Comparison of ENCODE assay signal across 18 cellular contexts in genomic region chr16:59527206-59527997, GRCh38.
DNase-seq lines count a peak whose midpoint lies in the region; ATAC-seq, FAIRE-seq and TF ChIP-seq lines count a peak whose summit lies in the region.
"Had no signal": no experiment of that assay in that cellular context is flagged by ENCODE, and none has a peak within 500 bp of the region (broad histone marks: within the 10 kb centered on the region; RNA-seq: fewer than 3 reads in every experiment).

No MANE protein-coding gene starts in this region.

- FAIRE-seq in A204.1 (lab: Jason Lieb, UNC): peak; percentile 90
- FAIRE-seq: D721Med had no signal

- no peaks in the 10 kb centered on the region for H3K9me3 ChIP-seq in right cardiac atrium (ENCODE audit: control insufficient read depth, low read length)
- H3K9me3 ChIP-seq in gastroesophageal sphincter: no peaks in the 10 kb centered on the region
- H3K9me3 ChIP-seq: suprapubic skin had no signal

- WGBS in right cardiac atrium: 76% methylated on average over 14 of the region's 14 CpGs
- 64 to 70% methylated on average over 12 to 14 of the region's 14 CpGs for WGBS in gastroesophageal sphincter (ENCODE audit: low coverage in 1 of 2), 2 donors

- no peaks in the 10 kb centered on the region for H3K36me3 ChIP-seq in gastroesophageal sphincter
- H3K36me3 ChIP-seq: suprapubic skin had no signal

- H3K4me3 Mint-ChIP-seq in activated naive CD8-positive, alpha-beta T cell treated with anti-CD3 and anti-CD28 coated beads for 36 hours: no peak overlapping the region
- H3K4me3 Mint-ChIP-seq: activated naive CD8-positive, alpha-beta T cell had no signal

- DNase-seq in HS-27A (ENCODE audit: low read depth): peak; percentile 54
- DNase-seq in foreskin melanocyte: peak; percentile 53
- no peak for DNase-seq in activated naive CD8-positive, alpha-beta T cell treated with anti-CD3 and anti-CD28 coated beads for 36 hours
- no peak for DNase-seq in activated CD4-positive, alpha-beta T cell treated with anti-CD3 and anti-CD28 coated beads for 1 hour
- DNase-seq in right cardiac atrium: no peak
- DNase-seq: activated CD4-positive, CD25-positive, alpha-beta regulatory T cell treated with anti-CD3 and anti-CD28 coated beads, Interleukin-2, amount 50 U/mL, for 72 hours; H7; NCI-H2171 treated with DMSO at 0.1 percent for 48 hours; stimulated activated CD4-positive, alpha-beta T cell treated with anti-CD3 and anti-CD28 coated beads, Interleukin-15, amount 100 ng/mL, for 24 hours; SW 1271 had no signal

- no peaks in the 10 kb centered on the region for H3K27me3 Mint-ChIP-seq in activated naive CD8-positive, alpha-beta T cell treated with anti-CD3 and anti-CD28 coated beads for 36 hours
- H3K27me3 Mint-ChIP-seq: activated naive CD8-positive, alpha-beta T cell had no signal

- H3K4me3 ChIP-seq in WI38 (ENCODE audit: low read depth, low read length): peak overlapping the region; percentile 25; the same call in 1 of the 2 replicates
- H3K4me3 ChIP-seq in right cardiac atrium (ENCODE audit: low read length): no peak overlapping the region
- no peak overlapping the region for H3K4me3 ChIP-seq in gastroesophageal sphincter
- H3K4me3 ChIP-seq: coronary artery, suprapubic skin had no signal

- no peak overlapping the region for H3K27ac Mint-ChIP-seq in activated naive CD8-positive, alpha-beta T cell treated with anti-CD3 and anti-CD28 coated beads for 36 hours
- H3K27ac Mint-ChIP-seq: activated naive CD8-positive, alpha-beta T cell had no signal

- H3K27ac ChIP-seq in right cardiac atrium (ENCODE audit: low read length): no peak overlapping the region
- H3K27ac ChIP-seq in gastroesophageal sphincter: no peak overlapping the region
- H3K27ac ChIP-seq: coronary artery, parathyroid adenoma, suprapubic skin had no signal

- intact Hi-C loops in right cardiac atrium (cut with DNase I): no loop called here

- TF ChIP-seq EP300 in gastroesophageal sphincter (IDR thresholded peaks at IDR 0.05): no peak

- ATAC-seq in right cardiac atrium (no peak), gastroesophageal sphincter (no peak)

- H3K4me1 Mint-ChIP-seq in activated naive CD8-positive, alpha-beta T cell treated with anti-CD3 and anti-CD28 coated beads for 36 hours: no peaks in the 10 kb centered on the region

- no peaks in the 10 kb centered on the region for H3K27me3 ChIP-seq in right cardiac atrium (ENCODE audit: control insufficient read depth, insufficient read depth)
- no peaks in the 10 kb centered on the region for H3K27me3 ChIP-seq in gastroesophageal sphincter
- H3K27me3 ChIP-seq: suprapubic skin had no signal

- H3K36me3 Mint-ChIP-seq in activated naive CD8-positive, alpha-beta T cell treated with anti-CD3 and anti-CD28 coated beads for 36 hours: no peaks in the 10 kb centered on the region
- H3K36me3 Mint-ChIP-seq: activated naive CD8-positive, alpha-beta T cell had no signal

- no peaks in the 10 kb centered on the region for H3K4me1 ChIP-seq in right cardiac atrium (ENCODE audit: control insufficient read depth, insufficient read depth, low read length)
- H3K4me1 ChIP-seq in gastroesophageal sphincter: no peaks in the 10 kb centered on the region
- H3K4me1 ChIP-seq: parathyroid adenoma, suprapubic skin had no signal

- no peak for TF ChIP-seq POLR2A in gastroesophageal sphincter (IDR thresholded peaks at IDR 0.05)

- no peaks in the 10 kb centered on the region for H3K9me3 Mint-ChIP-seq in activated naive CD8-positive, alpha-beta T cell treated with anti-CD3 and anti-CD28 coated beads for 36 hours

- TF ChIP-seq CTCF in WI38 (IDR thresholded peaks at IDR 0.05; ENCODE audit: low read depth, low read length) (no peak), gastroesophageal sphincter (IDR thresholded peaks at IDR 0.05) (no peak)

Comparison
In these comparisons a context has a peak if more than half of its experiments do, and no peak if none do; other contexts are left out.
1. DNase-seq: peak in HS-27A (single experiment) and foreskin melanocyte (single experiment); none in activated naive CD8-positive, alpha-beta T cell treated with anti-CD3 and anti-CD28 coated beads for 36 hours (single experiment), activated CD4-positive, alpha-beta T cell treated with anti-CD3 and anti-CD28 coated beads for 1 hour (single experiment) and right cardiac atrium (0 of 3).